In the genomic region with DNA sequence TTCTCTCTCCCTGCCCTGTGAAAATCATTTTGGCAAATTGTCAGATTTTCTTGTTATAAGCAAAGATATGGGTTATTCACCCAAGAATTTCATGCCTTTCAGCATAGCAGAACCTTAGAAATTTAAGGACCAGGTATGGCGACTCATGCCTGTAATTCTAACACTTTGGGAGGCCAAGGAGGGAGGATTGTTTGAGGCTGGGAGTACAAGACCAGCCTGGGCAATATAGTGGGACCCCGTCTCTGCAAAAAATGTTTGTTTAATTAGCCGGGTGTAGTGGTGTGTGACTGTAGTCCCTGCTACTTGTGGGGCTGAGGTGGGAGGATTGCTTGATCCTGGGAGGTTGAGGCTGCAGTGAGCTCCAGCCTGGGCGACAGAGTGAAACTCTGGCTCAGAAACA, we compare ENCODE assay signal across 22 cellular contexts.
"Had no signal": no experiment of that assay in that cellular context is flagged by ENCODE, and none has a peak within 500 bp of the region (broad histone marks: within the 10 kb centered on the region; RNA-seq: fewer than 3 reads in every experiment).

No MANE protein-coding gene starts in this region.

- DNase-seq: IMR-90; Karpas-422; KG1; MG63; NCI-H1092; NCI-H187; NCI-H2029; NCI-H2171; NCI-H226; NCI-H446; NCI-H510A; NCI-H524 treated with DMSO at 0.1 percent for 48 hours; NCI-H748 treated with DMSO at 0.1 percent for 48 hours; NK-92 treated with Interleukin-12 subunit alpha and Interleukin-12 subunit beta, amount 100 ng/mL, for 24 hours; PC-3; Peyer's patch; SHP77 treated with DMSO at 0.1 percent for 48 hours; SJCRH30; T-helper 1 cell had no signal

- H3K36me3 ChIP-seq: MG63, Peyer's patch, SJCRH30 had no signal

- H3K9me3 ChIP-seq: MG63, Peyer's patch, SJCRH30 had no signal

- H3K4me3 ChIP-seq: MG63, Peyer's patch, SJCRH30 had no signal

- FAIRE-seq: HTR-8/SVneo had no signal

- H3K27me3 ChIP-seq: MG63, Peyer's patch, SJCRH30 had no signal

- H3K27ac ChIP-seq: Peyer's patch, SJCRH30 had no signal

- ATAC-seq: PC-3, Right ventricle myocardium inferior, SK-N-SH treated with all-trans-retinoic acid at 6 μM for 48 hours had no signal
